ENCODE assay signal across 22 cellular contexts in genomic region chr16:12199524-12199923, GRCh38.
"Had no signal": no experiment of that assay in that cellular context is flagged by ENCODE, and none has a peak within 500 bp of the region (broad histone marks: within the 10 kb centered on the region; RNA-seq: fewer than 3 reads in every experiment).

No MANE protein-coding gene starts in this region.

- ATAC-seq: activated T-cell treated with anti-CD3 and anti-CD28 coated beads, Interleukin-2, amount 50 U/mL, for 72 hours; esophagus mucosa; gastrocnemius medialis; heart left ventricle; left cardiac atrium had no signal

- H3K9me3 ChIP-seq: gastrocnemius medialis, heart left ventricle, thyroid gland, uterus had no signal

- H3K36me3 ChIP-seq: thyroid gland, uterus had no signal

- H3K27me3 Mint-ChIP-seq: activated naive CD4-positive, alpha-beta T cell treated with anti-CD3 and anti-CD28 coated beads, Interleukin-2, amount 50 U/mL, for 24 hours had no signal

- H3K27ac ChIP-seq: gastrocnemius medialis, heart left ventricle, thyroid gland, uterus, VCaP had no signal

- FAIRE-seq: astrocyte had no signal

- H3K4me3 ChIP-seq: gastrocnemius medialis, heart left ventricle, lung, thyroid gland, uterus had no signal

- H3K27ac Mint-ChIP-seq: activated naive CD4-positive, alpha-beta T cell treated with anti-CD3 and anti-CD28 coated beads, Interleukin-2, amount 50 U/mL, for 24 hours; activated T-cell treated with anti-CD3 and anti-CD28 coated beads, Interleukin-2, amount 50 U/mL, for 72 hours; nephron had no signal

- H3K4me1 Mint-ChIP-seq: activated naive CD4-positive, alpha-beta T cell treated with anti-CD3 and anti-CD28 coated beads, Interleukin-2, amount 50 U/mL, for 24 hours had no signal

- H3K9me3 Mint-ChIP-seq: activated naive CD4-positive, alpha-beta T cell treated with anti-CD3 and anti-CD28 coated beads, Interleukin-2, amount 50 U/mL, for 24 hours; activated T-cell treated with anti-CD3 and anti-CD28 coated beads, Interleukin-2, amount 50 U/mL, for 72 hours; nephron had no signal

- DNase-seq: activated CD4-positive, alpha-beta T cell treated with anti-CD3 and anti-CD28 coated beads for 1 hour; activated CD4-positive, alpha-beta T cell treated with anti-CD3 and anti-CD28 coated beads, Interleukin-2, amount 50 U/mL, for 4 hours; activated effector memory CD4-positive, alpha-beta T cell treated with anti-CD3 and anti-CD28 coated beads, Interleukin-2, amount 50 U/mL, for 16 hours; activated T-cell treated with anti-CD3 and anti-CD28 coated beads, Interleukin-2, amount 50 U/mL, for 72 hours; effector CD4-positive, alpha-beta T cell; gastrocnemius medialis; heart left ventricle; left cardiac atrium; midbrain; nucleus accumbens; retina; stimulated activated CD8-positive, alpha-beta memory T cell treated with anti-CD3 and anti-CD28 coated beads, Interleukin-4, amount 100 ng/mL, for 48 hours; stimulated activated naive CD4-positive, alpha-beta T cell; T-helper 2 cell; thyroid gland; uterus had no signal

- H3K27me3 ChIP-seq: gastrocnemius medialis, heart left ventricle, thyroid gland, uterus had no signal

- H3K4me1 ChIP-seq: gastrocnemius medialis, heart left ventricle, uterus had no signal

- H3K4me3 Mint-ChIP-seq: activated naive CD4-positive, alpha-beta T cell treated with anti-CD3 and anti-CD28 coated beads, Interleukin-2, amount 50 U/mL, for 24 hours; activated T-cell treated with anti-CD3 and anti-CD28 coated beads, Interleukin-2, amount 50 U/mL, for 72 hours; nephron had no signal
